20 cellular contexts compared by ENCODE assay signal in genomic region chr20:64091340-64091739, GRCh38. TPM values are rescaled to one million over a fixed set of nuclear protein-coding genes. Genes with fewer than 3 reads are reported as not detected.
"Had no signal": no experiment of that assay in that cellular context is flagged by ENCODE, and none has a peak within 500 bp of the region (broad histone marks: within the 10 kb centered on the region; RNA-seq: fewer than 3 reads in every experiment).

No MANE protein-coding gene starts in this region.

- DNase-seq: activated gamma-delta T cell treated with Interleukin-2 at 50 U/mL for 16 hours; activated T-cell treated with anti-CD3 and anti-CD28 coated beads, Interleukin-2, amount 50 U/mL, for 1 hour; body of pancreas; central memory CD4-positive, alpha-beta T cell; esophagus squamous epithelium; gastrocnemius medialis; left ventricle myocardium superior; mammary epithelial cell; naive thymus-derived CD8-positive, alpha-beta T cell; sigmoid colon; stimulated activated CD4-positive, alpha-beta T cell treated with anti-CD3 and anti-CD28 coated beads, Interleukin-15, amount 100 ng/mL, for 24 hours; stimulated activated naive B cell treated with anti-CD40 and anti-IgM and Interleukin-4, amounts not matched to agents 10 μg/mL and 1 μg/mL and 100 μg/mL, for 72 hours; T-helper 1 cell; T-helper 9 cell had no signal

- H3K27ac Mint-ChIP-seq: activated naive CD8-positive, alpha-beta T cell; mesothelial cell of epicardium; naive thymus-derived CD8-positive, alpha-beta T cell; stimulated activated naive B cell treated with anti-CD40 and anti-IgM and Interleukin-4, amounts not matched to agents 10 μg/mL and 1 μg/mL and 100 μg/mL, for 72 hours had no signal

- ATAC-seq: body of pancreas, gastrocnemius medialis, left ventricle myocardium superior had no signal

- H3K27me3 Mint-ChIP-seq: activated naive CD8-positive, alpha-beta T cell; naive thymus-derived CD8-positive, alpha-beta T cell; stimulated activated naive B cell treated with anti-CD40 and anti-IgM and Interleukin-4, amounts not matched to agents 10 μg/mL and 1 μg/mL and 100 μg/mL, for 72 hours had no signal

- H3K4me3 Mint-ChIP-seq: activated naive CD8-positive, alpha-beta T cell; mesothelial cell of epicardium; stimulated activated naive B cell treated with anti-CD40 and anti-IgM and Interleukin-4, amounts not matched to agents 10 μg/mL and 1 μg/mL and 100 μg/mL, for 72 hours had no signal

- H3K27ac ChIP-seq: body of pancreas, esophagus squamous epithelium, gastrocnemius medialis, sigmoid colon, upper lobe of left lung had no signal

- H3K36me3 Mint-ChIP-seq: activated naive CD8-positive, alpha-beta T cell; mesothelial cell of epicardium had no signal

- H3K9me3 Mint-ChIP-seq: mesothelial cell of epicardium had no signal

- H3K27me3 ChIP-seq: body of pancreas, upper lobe of left lung had no signal

- H3K4me3 ChIP-seq: body of pancreas, esophagus squamous epithelium, gastrocnemius medialis, sigmoid colon, smooth muscle cell, upper lobe of left lung had no signal

RNA-seq across cellular contexts. Expression of gene LKAAEAR1, which starts 7.1 kb away (rescaled TPM):
- total RNA-seq: esophagus squamous epithelium; gastrocnemius medialis; left ventricle myocardium superior; mesothelial cell of epicardium; naive thymus-derived CD8-positive, alpha-beta T cell; smooth muscle cell had no signal

RNA-seq across cellular contexts. Expression of gene NPBWR2, which starts 16.0 kb away (rescaled TPM):
- total RNA-seq: body of pancreas; dermis microvascular lymphatic vessel endothelial cell; esophagus squamous epithelium; gastrocnemius medialis; left ventricle myocardium superior; mammary epithelial cell; mesothelial cell of epicardium; naive thymus-derived CD8-positive, alpha-beta T cell; omental fat pad; sigmoid colon; smooth muscle cell; upper lobe of left lung had no signal
